Comparison of ENCODE assay signal across 19 cellular contexts in genomic region chr1:78730053-78730452, GRCh38.
"Had no signal": no experiment of that assay in that cellular context is flagged by ENCODE, and none has a peak within 500 bp of the region (broad histone marks: within the 10 kb centered on the region; RNA-seq: fewer than 3 reads in every experiment).

No MANE protein-coding gene starts in this region.

- ATAC-seq: Panc1, SK-N-SH treated with all-trans-retinoic acid at 6 μM for 48 hours had no signal

- H3K27ac ChIP-seq: RWPE1 had no signal

- DNase-seq: KBM-7, NCI-H1092, NCI-H1105 treated with DMSO at 0.1 percent for 48 hours, NCI-H1417 treated with DMSO at 0.1 percent for 48 hours, NCI-H146, NCI-H1694 treated with DMSO at 0.1 percent for 48 hours, NCI-H1930, NCI-H2081, NCI-H2107, NCI-H226, NCI-H446, NCI-H510A, NCI-H524 treated with DMSO at 0.1 percent for 48 hours, NCI-H69, NCI-H774, SHP77 had no signal
